Comparison of ENCODE assay signal across 19 cellular contexts in the genomic region with DNA sequence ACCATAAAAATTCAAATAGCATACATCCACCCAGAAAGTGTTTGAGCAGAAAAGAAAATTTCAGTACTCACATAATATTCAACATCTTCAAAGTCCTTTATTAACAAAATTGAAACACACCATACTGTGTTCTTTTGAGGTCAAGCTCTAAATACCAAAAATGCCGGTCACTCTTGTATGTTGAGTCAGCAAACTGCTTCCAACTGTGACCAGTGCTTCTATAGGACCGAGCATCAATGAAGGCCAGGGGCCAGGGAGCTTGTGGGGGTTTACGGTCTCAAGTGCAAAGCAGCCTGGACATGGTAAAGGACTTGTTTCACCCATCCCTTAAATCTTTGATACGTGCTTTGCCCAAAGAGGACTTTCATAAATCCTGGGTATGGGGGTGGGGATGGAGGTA.
DNase-seq lines count a peak whose midpoint lies in the region; ATAC-seq and TF ChIP-seq lines count a peak whose summit lies in the region.
"Had no signal": no experiment of that assay in that cellular context is flagged by ENCODE, and none has a peak within 500 bp of the region (broad histone marks: within the 10 kb centered on the region; RNA-seq: fewer than 3 reads in every experiment).

No MANE protein-coding gene starts in this region.

- H3F3A ChIP-seq in GM23248 (ENCODE audit: insufficient read depth) = 0 out of 2 replicates have a peak, but pooled peaks cover 3% of the 10 kb centered on the region

- H3K9ac ChIP-seq in GM23248 = no peak overlapping the region

- H3K4me2 ChIP-seq in GM23248 (ENCODE audit: unreplicated experiment) = peak overlapping the region; percentile 18

- no peak overlapping the region for H3K27ac ChIP-seq in GM23248
- H3K27ac ChIP-seq: cardiac muscle cell, heart right ventricle, HL-60, SJCRH30, uterus had no signal

- no peaks in the 10 kb centered on the region for H4K20me1 ChIP-seq in GM23248 (ENCODE audit: insufficient read depth)

- no peaks in the 10 kb centered on the region for H3K36me3 ChIP-seq in GM23248 (ENCODE audit: low read depth)
- H3K36me3 ChIP-seq: cardiac muscle cell, SJCRH30, uterus had no signal

- no peaks in the 10 kb centered on the region for H3K79me2 ChIP-seq in GM23248 (ENCODE audit: insufficient read depth)

- H3K4me3 ChIP-seq in GM23248 = no peak overlapping the region
- H3K4me3 ChIP-seq in fibroblast of pulmonary artery (replicated peaks; ENCODE audit: low read depth, low read length) = no peak overlapping the region
- H3K4me3 ChIP-seq: cardiac muscle cell, heart right ventricle, SJCRH30, uterus had no signal

- H3K9me3 ChIP-seq in GM23248 (ENCODE audit: low read depth) = no peaks in the 10 kb centered on the region
- H3K9me3 ChIP-seq: heart right ventricle, SJCRH30, uterus had no signal

- TF ChIP-seq CTCF in fibroblast of pulmonary artery (IDR thresholded peaks at IDR 0.05; ENCODE audit: low read length, missing control alignments) = no peak

- peaks cover 24% of the 10 kb centered on the region for H3K4me1 ChIP-seq in GM23248 (ENCODE audit: insufficient read depth)
- H3K4me1 ChIP-seq: SJCRH30 had no signal

- in situ Hi-C loops in GM23248 (cut with MboI) = no loop called here

- no peaks in the 10 kb centered on the region for H3K9me2 ChIP-seq in GM23248 (ENCODE audit: insufficient read depth)

- H2AFZ ChIP-seq in GM23248 = no peak overlapping the region

- 54 to 56% methylated on average over 4 of the region's 4 CpGs for WGBS in GM23248 (ENCODE audit: low coverage in 1 of 2, low lambda C conversion rate in 2 of 2, missing lambda C conversion rate in 2 of 2), 2 experiments

- DNase-seq in GM23248 (peak; percentile 81), SW480 (ENCODE audit: low spot score) (peak; percentile 33), fibroblast of pulmonary artery (ENCODE audit: low read depth) (peak; percentile 11), renal cortical epithelial cell (ENCODE audit: low read depth) (peak; percentile 62), COLO829 (ENCODE audit: low spot score) (no peak), NOMO-1 (lab: John Stamatoyannopoulos, UW; ENCODE audit: unreplicated experiment in 2 of 2) (no peak)
- no peak for DNase-seq in NK-92 treated with Interleukin-12 subunit alpha and Interleukin-12 subunit beta, amount 100 ng/mL, for 24 hours (lab: John Stamatoyannopoulos, UW)
- DNase-seq: activated CD8-positive, alpha-beta memory T cell treated with anti-CD3 and anti-CD28 coated beads for 24 hours; activated gamma-delta T cell; CD4-positive, CD25-positive, alpha-beta regulatory T cell; heart right ventricle; naive thymus-derived CD4-positive, alpha-beta T cell; SJCRH30; stimulated activated naive CD8-positive, alpha-beta T cell treated with anti-CD3 and anti-CD28 coated beads, Interleukin-15, Interleukin-2, amounts not matched to agents 100 U/mL and 50 U/mL, for 24 hours; uterus had no signal

- no peaks in the 10 kb centered on the region for H3K27me3 ChIP-seq in GM23248 (replicated peaks; ENCODE audit: insufficient read depth)
- H3K27me3 ChIP-seq: cardiac muscle cell, uterus had no signal

- no peak for ATAC-seq in GM21381 (IDR thresholded peaks at IDR 0.05; ENCODE audit: unreplicated experiment)
- ATAC-seq: heart right ventricle; left lobe of liver; naive thymus-derived CD4-positive, alpha-beta T cell; stimulated activated naive CD8-positive, alpha-beta T cell treated with anti-CD3 and anti-CD28 coated beads, Interleukin-15, Interleukin-2, amounts not matched to agents 100 U/mL and 50 U/mL, for 24 hours had no signal

Comparison
In these comparisons a context has a peak if more than half of its experiments do, and no peak if none do; other contexts are left out.
1. DNase-seq: peak in GM23248 (single experiment), SW480 (single experiment), fibroblast of pulmonary artery (single experiment) and renal cortical epithelial cell (single experiment); none in COLO829 (single experiment), NOMO-1 (0 of 2) and NK-92 treated with Interleukin-12 subunit alpha and Interleukin-12 subunit beta, amount 100 ng/mL, for 24 hours (single experiment).